Comparison of ENCODE assay signal across 10 cellular contexts in the genomic region with DNA sequence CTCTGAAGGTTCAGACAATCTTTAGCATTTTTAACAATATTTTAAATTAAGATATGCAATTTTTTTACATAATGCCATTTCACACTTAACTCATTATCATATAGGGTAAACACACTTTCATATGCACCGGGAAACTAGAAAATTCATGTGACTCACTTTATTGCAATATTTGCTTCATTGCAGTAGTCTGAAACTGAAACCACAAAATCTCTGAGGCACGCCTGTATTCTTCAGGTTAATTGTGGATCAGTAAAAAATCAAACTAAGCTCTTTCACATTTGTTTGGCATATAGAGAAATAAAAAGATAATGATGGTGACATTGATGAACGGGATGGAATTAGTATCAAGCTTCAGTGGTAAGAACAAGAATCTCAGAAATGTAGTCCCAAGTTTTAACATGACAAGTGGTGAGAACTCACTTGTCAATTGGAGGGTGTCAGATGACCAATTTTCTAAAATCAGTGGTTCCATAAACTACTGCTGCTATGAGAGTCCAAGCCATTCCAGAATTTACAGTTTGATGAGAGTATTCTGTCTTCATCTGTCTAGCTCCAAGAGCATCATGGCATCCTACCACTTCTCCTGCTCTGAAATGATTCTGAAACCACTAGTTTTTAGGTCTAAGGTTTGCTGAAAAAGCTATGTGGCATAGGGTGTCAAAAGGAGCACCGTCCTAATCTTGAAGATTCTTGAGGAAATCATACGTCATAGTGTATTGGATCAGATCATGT.
A peak's percentile ranks its signal among the peaks of the same experiment; 100 is the strongest.
DNase-seq lines count a peak whose midpoint lies in the region; ATAC-seq and TF ChIP-seq lines count a peak whose summit lies in the region.
"Had no signal": no experiment of that assay in that cellular context is flagged by ENCODE, and none has a peak within 500 bp of the region (broad histone marks: within the 10 kb centered on the region; RNA-seq: fewer than 3 reads in every experiment).

No MANE protein-coding gene starts in this region.

- CTCF ChIA-PET in T-cell (lab: Charles Lee), result interaction anchor here in 1 of 2 donors (0.9 kb wide), 1 partner anchor 319 kb away, joined by 3 read pairs; no protein-coding TSS in a partner anchor

- no peaks in the 10 kb centered on the region for H3K27me3 Mint-ChIP-seq in activated CD4-positive, alpha-beta T cell treated with anti-CD3 and anti-CD28 coated beads, Interleukin-2, amount 10 ng/mL, durations not matched to agents 24 days and 14 days
- H3K27me3 Mint-ChIP-seq in T-cell, result no peaks in the 10 kb centered on the region
- no peaks in the 10 kb centered on the region for H3K27me3 Mint-ChIP-seq in osteocyte (ENCODE audit: unreplicated experiment)

- peaks cover 39% of the 10 kb centered on the region for H3K36me3 Mint-ChIP-seq in activated CD4-positive, alpha-beta T cell treated with anti-CD3 and anti-CD28 coated beads, Interleukin-2, amount 10 ng/mL, durations not matched to agents 24 days and 14 days (ENCODE audit: low read depth)
- H3K36me3 Mint-ChIP-seq in T-cell (no peaks in the 10 kb centered on the region), osteocyte (ENCODE audit: unreplicated experiment) (peaks cover 58% of the 10 kb centered on the region)

- peaks cover 71% of the 10 kb centered on the region for H3K4me1 Mint-ChIP-seq in activated CD4-positive, alpha-beta T cell treated with anti-CD3 and anti-CD28 coated beads, Interleukin-2, amount 10 ng/mL, durations not matched to agents 24 days and 14 days
- H3K4me1 Mint-ChIP-seq in T-cell (peaks cover 62 to 75% (median 64%) of the 10 kb centered on the region in 3 donors), osteocyte (ENCODE audit: unreplicated experiment) (peaks cover 70% of the 10 kb centered on the region)

- no peak for TF ChIP-seq CTCF in osteocyte (IDR thresholded peaks at IDR 0.05)

- peak overlapping the region; percentile 90 for H3K27ac Mint-ChIP-seq in activated CD4-positive, alpha-beta T cell treated with anti-CD3 and anti-CD28 coated beads, Interleukin-2, amount 10 ng/mL, durations not matched to agents 24 days and 14 days
- peak overlapping the region; percentile 60 to 85 for H3K27ac Mint-ChIP-seq in T-cell
- H3K27ac Mint-ChIP-seq in osteocyte (ENCODE audit: unreplicated experiment), result peak overlapping the region; percentile 39

- H3K4me3 Mint-ChIP-seq in activated CD4-positive, alpha-beta T cell treated with anti-CD3 and anti-CD28 coated beads, Interleukin-2, amount 10 ng/mL, durations not matched to agents 24 days and 14 days, result peak overlapping the region; percentile 79
- peak overlapping the region; percentile 60 to 70 (median 67) for H3K4me3 Mint-ChIP-seq in T-cell
- no peak overlapping the region for H3K4me3 Mint-ChIP-seq in osteocyte (ENCODE audit: unreplicated experiment)
- H3K4me3 Mint-ChIP-seq: nephron had no signal

- POLR2A ChIA-PET in T-cell (lab: Charles Lee), result interaction anchor here in 1 of 2 donors (0.6 kb wide), 1 partner anchor 15 kb away, joined by 3 read pairs; no protein-coding TSS in a partner anchor

- peak; percentile 64 for ATAC-seq in HG02981 (IDR thresholded peaks at IDR 0.05; ENCODE audit: unreplicated experiment)
- peak; percentile 72 to 79 (median 75) for ATAC-seq in T-cell (replicated peaks in 1 of 4)
- no peak for ATAC-seq in sciatic nerve

- intact Hi-C loops in activated CD4-positive, alpha-beta T cell treated with anti-CD3 and anti-CD28 coated beads, Interleukin-2, amount 10 ng/mL, durations not matched to agents 24 days and 14 days (cut with micrococcal nuclease), result loop anchor here (1.0 to 5.0 kb wide), 9 partner anchors 13 to 753 kb away; no protein-coding TSS in a partner anchor
- intact Hi-C loops in sciatic nerve (cut with DNase I), result no loop called here

- no peaks in the 10 kb centered on the region for H3K9me3 Mint-ChIP-seq in activated CD4-positive, alpha-beta T cell treated with anti-CD3 and anti-CD28 coated beads, Interleukin-2, amount 10 ng/mL, durations not matched to agents 24 days and 14 days
- H3K9me3 Mint-ChIP-seq in T-cell (no peaks in the 10 kb centered on the region), osteocyte (ENCODE audit: unreplicated experiment) (peaks cover 19% of the 10 kb centered on the region)

- peak; percentile 78 for DNase-seq in activated CD4-positive, alpha-beta T cell treated with anti-CD3 and anti-CD28 coated beads, Interleukin-2, amount 10 ng/mL, durations not matched to agents 24 days and 14 days
- DNase-seq in activated CD4-positive, alpha-beta T cell treated with anti-CD3 and anti-CD28 coated beads, Interleukin-2, amount 50 U/mL, for 48 hours, result no peak
- DNase-seq in T-cell (no peak), osteocyte (ENCODE audit: extremely low spot score, unreplicated experiment) (no peak), NCI-H1417 treated with DMSO at 0.1 percent for 48 hours (lab: John Stamatoyannopoulos, UW) (no peak), sciatic nerve (ENCODE audit: low spot score) (no peak), iPS-NIHi7 (ENCODE audit: extremely low spot score) (no peak)
- DNase-seq: cortex of kidney had no signal

Comparison
In these comparisons a context has a peak if more than half of its experiments do, and no peak if none do; other contexts are left out.
1. H3K27ac Mint-ChIP-seq: peak in every context shown above with its lines; median percentile 90 in activated CD4-positive, alpha-beta T cell treated with anti-CD3 and anti-CD28 coated beads, Interleukin-2, amount 10 ng/mL, durations not matched to agents 24 days and 14 days; 72 in T-cell; 39 in osteocyte.